Comparison of ENCODE assay signal across 16 cellular contexts in the genomic region with DNA sequence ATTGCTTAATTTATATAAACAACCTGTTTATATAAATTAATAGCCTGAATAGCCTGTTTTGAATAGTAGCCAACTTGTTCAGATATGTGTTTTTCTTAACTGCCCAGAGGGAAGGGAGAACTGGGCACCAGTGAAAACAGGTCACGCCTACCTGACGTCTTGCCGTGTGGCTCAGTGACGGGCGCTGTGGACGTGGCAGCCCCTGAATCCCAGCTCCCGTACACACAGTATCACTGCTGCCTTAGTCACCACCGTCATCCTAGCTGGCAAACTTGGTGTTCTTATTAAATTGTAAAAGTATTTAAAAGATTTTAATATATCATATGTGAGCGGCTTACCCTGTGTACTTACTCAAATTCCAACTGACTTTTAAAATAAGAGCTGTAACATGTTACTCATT.
"Had no signal": no experiment of that assay in that cellular context is flagged by ENCODE, and none has a peak within 500 bp of the region (broad histone marks: within the 10 kb centered on the region; RNA-seq: fewer than 3 reads in every experiment).

No MANE protein-coding gene starts in this region.

- H3K4me1 ChIP-seq: pancreas, right lobe of liver, transverse colon had no signal

- ATAC-seq: esophagus mucosa; gastroesophageal sphincter; left lung; lower lobe of right lung; naive thymus-derived CD4-positive, alpha-beta T cell; pancreas; right lobe of liver; stimulated activated memory B cell treated with anti-CD40 and anti-IgM and Interleukin-4, amounts not matched to agents 10 μg/mL and 1 μg/mL and 100 μg/mL, for 72 hours had no signal

- H3K4me3 ChIP-seq: gastroesophageal sphincter, left lung, lower lobe of right lung, pancreas, right lobe of liver, testis, transverse colon had no signal

- H3K27ac ChIP-seq: gastroesophageal sphincter, left lung, lower lobe of right lung, pancreas, right lobe of liver, testis had no signal

- H3K27me3 ChIP-seq: gastroesophageal sphincter, left lung, pancreas, right lobe of liver, testis, transverse colon had no signal

- H3K9me3 ChIP-seq: gastroesophageal sphincter, left lung, lower lobe of right lung, pancreas, right lobe of liver, testis, transverse colon had no signal

- DNase-seq: cortex of kidney; effector memory CD4-positive, alpha-beta T cell; foreskin fibroblast; glutamatergic neuron; islet precursor cell; lower lobe of right lung; naive thymus-derived CD4-positive, alpha-beta T cell; pancreas; right lobe of liver; stimulated activated CD4-positive, alpha-beta T cell treated with anti-CD3 and anti-CD28 coated beads, Interleukin-4, amount 100 ng/mL, for 24 hours; testis had no signal
